8 cellular contexts compared by ENCODE assay signal in genomic region chr15:38226867-38227266, GRCh38. TPM values are rescaled to one million over a fixed set of nuclear protein-coding genes. Genes with fewer than 3 reads are reported as not detected.
DNase-seq lines count a peak whose midpoint lies in the region; ATAC-seq lines count a peak whose summit lies in the region.
"Had no signal": no experiment of that assay in that cellular context is flagged by ENCODE, and none has a peak within 500 bp of the region (broad histone marks: within the 10 kb centered on the region; RNA-seq: fewer than 3 reads in every experiment).

No MANE protein-coding gene starts in this region.

- no peak overlapping the region for H3K27ac ChIP-seq in right cardiac atrium (ENCODE audit: low read length)

- 49% methylated on average over 3 of the region's 3 CpGs for WGBS in right cardiac atrium

- no peaks in the 10 kb centered on the region for H3K27me3 ChIP-seq in right cardiac atrium (ENCODE audit: control insufficient read depth, insufficient read depth)

- H3K4me1 Mint-ChIP-seq in activated T-cell treated with anti-CD3 and anti-CD28 coated beads, Interleukin-2, amount 50 U/mL, for 4 hours (ENCODE audit: low read depth) = no peaks in the 10 kb centered on the region

- no peaks in the 10 kb centered on the region for H3K36me3 Mint-ChIP-seq in activated T-cell treated with anti-CD3 and anti-CD28 coated beads, Interleukin-2, amount 50 U/mL, for 4 hours (ENCODE audit: insufficient read depth)
- H3K36me3 Mint-ChIP-seq: WTC11 had no signal

- no peaks in the 10 kb centered on the region for H3K9me3 ChIP-seq in right cardiac atrium (ENCODE audit: control insufficient read depth, low read length)

- no peak overlapping the region for H3K4me3 Mint-ChIP-seq in activated T-cell treated with anti-CD3 and anti-CD28 coated beads, Interleukin-2, amount 50 U/mL, for 4 hours
- H3K4me3 Mint-ChIP-seq: WTC11 had no signal

- intact Hi-C loops in right cardiac atrium (cut with DNase I) = no loop called here

- no peaks in the 10 kb centered on the region for H3K27me3 Mint-ChIP-seq in activated T-cell treated with anti-CD3 and anti-CD28 coated beads, Interleukin-2, amount 50 U/mL, for 4 hours (ENCODE audit: low read depth)

- peak; percentile 93 for DNase-seq in HT1080 (ENCODE audit: low read depth)
- peak in 42 of 58 donors; percentile 2 to 92 (median 54) for DNase-seq in anterior cingulate cortex (lab: John Stamatoyannopoulos, UW)
- DNase-seq in right cardiac atrium = peak in 2 of 3 donors; percentile 35 to 53
- peak; percentile 98 for DNase-seq in superior temporal gyrus (ENCODE audit: extremely low spot score)
- DNase-seq in activated T-cell treated with anti-CD3 and anti-CD28 coated beads, Interleukin-2, amount 50 U/mL, for 4 hours = no peak

- ATAC-seq in right cardiac atrium (peak; percentile 81 to 89), GM18502 (IDR thresholded peaks at IDR 0.05; ENCODE audit: poor library complexity, unreplicated experiment) (no peak), HG03520 (IDR thresholded peaks at IDR 0.05; ENCODE audit: unreplicated experiment) (no peak)
- no peak for ATAC-seq in activated T-cell treated with anti-CD3 and anti-CD28 coated beads, Interleukin-2, amount 50 U/mL, for 4 hours
- ATAC-seq: WTC11 had no signal

- no peak overlapping the region for H3K4me3 ChIP-seq in right cardiac atrium (ENCODE audit: low read length)

- H3K4me1 ChIP-seq in right cardiac atrium (ENCODE audit: control insufficient read depth, insufficient read depth, low read length) = peaks cover 6% of the 10 kb centered on the region

- H3K9me3 Mint-ChIP-seq in activated T-cell treated with anti-CD3 and anti-CD28 coated beads, Interleukin-2, amount 50 U/mL, for 4 hours = no peaks in the 10 kb centered on the region
- H3K9me3 Mint-ChIP-seq: WTC11 had no signal

RNA-seq across cellular contexts. Expression of gene SPRED1, which starts 25.8 kb away (rescaled TPM):
- total RNA-seq in HT1080 (2014; rRNA removed; shearing (Covaris generic)) = 26.3 and 27.4 TPM in 2 replicates
- polyA plus RNA-seq in HT1080 (2015; cell fraction: cytosol; rRNA removed) = 17.0 and 22.9 TPM in 2 replicates
- polyA plus RNA-seq in HT1080 (2015; cell fraction: nucleus; rRNA removed) = 16.0 and 18.5 TPM in 2 replicates
- total RNA-seq in right cardiac atrium = 10 to 100 TPM in 3 of 4 donors, 1 to 10 TPM in 1; 9.4 to 14.5 (median 11.7) TPM
- polyA plus RNA-seq in right cardiac atrium = 4.1 TPM
- 1 to 10 TPM; 4.3 to 5.5 (median 4.3) TPM for total RNA-seq in activated T-cell treated with anti-CD3 and anti-CD28 coated beads, Interleukin-2, amount 50 U/mL, for 4 hours

Comparison
In these comparisons a context has a peak if more than half of its experiments do, and no peak if none do; other contexts are left out.
1. ATAC-seq: peak in right cardiac atrium (2 of 2); none in activated T-cell treated with anti-CD3 and anti-CD28 coated beads, Interleukin-2, amount 50 U/mL, for 4 hours (0 of 2), GM18502 (single experiment) and HG03520 (single experiment).